In genomic region chr15:63551400-63551799, GRCh38 we compare ENCODE assay signal across 17 cellular contexts. TPM values are rescaled to one million over a fixed set of nuclear protein-coding genes. Genes with fewer than 3 reads are reported as not detected.
DNase-seq lines count a peak whose midpoint lies in the region; ATAC-seq, FAIRE-seq and TF ChIP-seq lines count a peak whose summit lies in the region.
"Had no signal": no experiment of that assay in that cellular context is flagged by ENCODE, and none has a peak within 500 bp of the region (broad histone marks: within the 10 kb centered on the region; RNA-seq: fewer than 3 reads in every experiment).

No MANE protein-coding gene starts in this region.

- H3K4me2 ChIP-seq in endothelial cell of umbilical vein (ENCODE audit: insufficient read depth, low read length): no peak overlapping the region

- peaks cover 22% of the 10 kb centered on the region for H3K79me2 ChIP-seq in endothelial cell of umbilical vein (ENCODE audit: control insufficient read depth, insufficient read depth, low read length)

- DNase-seq in CD1c-positive myeloid dendritic cell (ENCODE audit: extremely low spot score): peak; percentile 34
- no peak for DNase-seq in Panc1 (ENCODE audit: low read depth, low spot score)
- peak; percentile 43 for DNase-seq in endothelial cell of umbilical vein (ENCODE audit: low read depth, low spot score)
- DNase-seq in non-pigmented ciliary epithelial cell (ENCODE audit: low read depth): peak; percentile 40
- no peak for DNase-seq in SW 1271 (lab: John Stamatoyannopoulos, UW)
- no peak for DNase-seq in NCI-H1048 (lab: John Stamatoyannopoulos, UW)
- no peak for DNase-seq in KG1 (lab: John Stamatoyannopoulos, UW)
- DNase-seq in 8988T: no peak
- DNase-seq: activated T-cell treated with anti-CD3 and anti-CD28 coated beads, Interleukin-2, amount 50 U/mL, for 72 hours; amygdala; CD4-positive, CD25-positive, alpha-beta regulatory T cell; head of caudate nucleus; kidney; psoas muscle; T-helper 9 cell; upper lobe of right lung had no signal

- H3K9me1 ChIP-seq in endothelial cell of umbilical vein (replicated peaks; ENCODE audit: control insufficient read depth, extremely low read depth, insufficient read depth, low read length): no peaks in the 10 kb centered on the region

- peaks cover 39% of the 10 kb centered on the region for H3K4me1 ChIP-seq in Panc1 (ENCODE audit: control insufficient read depth, insufficient read depth, low read length)
- peaks cover 15% of the 10 kb centered on the region for H3K4me1 ChIP-seq in endothelial cell of umbilical vein (ENCODE audit: control insufficient read depth, extremely low read depth, insufficient read depth, low read length)

- no peak for TF ChIP-seq POLR2A in endothelial cell of umbilical vein (IDR thresholded peaks at IDR 0.05; ENCODE audit: low read depth, low read length)

- H3K36me3 ChIP-seq in Panc1 (ENCODE audit: control insufficient read depth, insufficient read depth, low read length) (peaks cover 4% of the 10 kb centered on the region; the same call in 1 of the 2 replicates), endothelial cell of umbilical vein (ENCODE audit: control insufficient read depth in 2 of 2, extremely low read depth in 1 of 2, insufficient read depth in 2 of 2, low read length in 2 of 2) (peaks cover 0 to 3% of the 10 kb centered on the region in 2 experiments)

- H3K27me3 ChIP-seq in Panc1 (ENCODE audit: control insufficient read depth, insufficient read depth, low read length): no peaks in the 10 kb centered on the region
- no peaks in the 10 kb centered on the region for H3K27me3 ChIP-seq in endothelial cell of umbilical vein (ENCODE audit: control insufficient read depth in 2 of 2, insufficient read depth in 2 of 2, low read length in 2 of 2)
- H3K27me3 ChIP-seq: upper lobe of right lung had no signal

- BruUV-seq in Panc1 (replicated peaks; lab: Mats Ljungman, UMichigan) (no TSS peak), endothelial cell of umbilical vein (replicated peaks; lab: Mats Ljungman, UMichigan) (no TSS peak)

- dilution Hi-C loops in endothelial cell of umbilical vein (cut with MboI; ENCODE audit: extremely low pct_ligation_motif_present, low sequenced_read_pairs): no loop called here

- ATAC-seq in Panc1: no peak
- ATAC-seq: activated T-cell treated with anti-CD3 and anti-CD28 coated beads, Interleukin-2, amount 50 U/mL, for 72 hours; upper lobe of right lung had no signal

- H3K9ac ChIP-seq in endothelial cell of umbilical vein (replicated peaks; ENCODE audit: extremely low read depth, insufficient read depth, low read length): no peak overlapping the region

- no peak overlapping the region for H3K4me3 ChIP-seq in Panc1 (ENCODE audit: low read depth in 2 of 2, low read length in 2 of 2)
- H3K4me3 ChIP-seq in endothelial cell of umbilical vein (replicated peaks in 1 of 3; ENCODE audit: insufficient read depth in 1 of 3, low read depth in 1 of 3, low read length in 3 of 3): no peak overlapping the region
- H3K4me3 ChIP-seq: psoas muscle, upper lobe of right lung had no signal

- POLR2A ChIA-PET in Panc1 (lab: Charles Lee) (no interaction called here), endothelial cell of umbilical vein (lab: Charles Lee) (no interaction called here)

- intact Hi-C loops in Panc1 (cut with micrococcal nuclease; ENCODE audit: unreplicated experiment): no loop called here
- intact Hi-C loops in endothelial cell of umbilical vein (cut with micrococcal nuclease): no loop called here

- H2AFZ ChIP-seq in endothelial cell of umbilical vein (ENCODE audit: low read depth, low read length): no peak overlapping the region

- CTCF ChIA-PET in Panc1 (lab: Charles Lee) (no interaction called here), endothelial cell of umbilical vein (lab: Charles Lee) (interaction anchor here (0.7 to 2.7 kb wide), 7 partner anchors 11 to 85 kb away, joined by 3 to 12 read pairs (median 6); no protein-coding TSS in a partner anchor)

- H4K20me1 ChIP-seq in endothelial cell of umbilical vein (replicated peaks; ENCODE audit: control insufficient read depth, extremely low read depth, insufficient read depth, low read length): no peaks in the 10 kb centered on the region

- no peak for TF ChIP-seq CTCF in Panc1 (IDR thresholded peaks at IDR 0.05)
- TF ChIP-seq CTCF in endothelial cell of umbilical vein (IDR thresholded peaks at IDR 0.05; ENCODE audit: extremely low read depth in 1 of 2, insufficient read depth in 1 of 2, low read depth in 1 of 2, low read length in 2 of 2): no peak

- H3K9me3 ChIP-seq in Panc1 (ENCODE audit: control insufficient read depth, insufficient read depth, low read depth, low read length) (no peaks in the 10 kb centered on the region), endothelial cell of umbilical vein (replicated peaks; ENCODE audit: control insufficient read depth, insufficient read depth, low read length) (no peaks in the 10 kb centered on the region)
- H3K9me3 ChIP-seq: psoas muscle, upper lobe of right lung had no signal

- FAIRE-seq in endothelial cell of umbilical vein (lab: Jason Lieb, UNC): no peak
- FAIRE-seq: kidney had no signal

- H3K27ac ChIP-seq in Panc1 (ENCODE audit: low read length): peak overlapping the region; percentile 45; the same call in 1 of the 2 replicates
- no peak overlapping the region for H3K27ac ChIP-seq in endothelial cell of umbilical vein (ENCODE audit: insufficient read depth, low read depth, low read length)
- H3K27ac ChIP-seq: psoas muscle, upper lobe of right lung had no signal

- in situ Hi-C loops in Panc1 (cut with HindIII; ENCODE audit: low pct_unique_long_range_greater_than_20kb, low sequenced_read_pairs): no loop called here

TF ChIP-seq in endothelial cell of umbilical vein, 7 proteins besides CTCF, POLR2A, EP300 and RAD21:
- TF ChIP-seq GATA2 (IDR thresholded peaks at IDR 0.05; ENCODE audit: insufficient read depth, insufficient read length, low read depth, low read length) (no peak), FOS (IDR thresholded peaks at IDR 0.05; ENCODE audit: borderline replicate concordance, insufficient read depth, low read length) (peak; percentile 13), MAX (IDR thresholded peaks at IDR 0.05; ENCODE audit: insufficient read depth, insufficient read length) (no peak), JUN (IDR thresholded peaks at IDR 0.05; ENCODE audit: borderline replicate concordance, insufficient read depth, insufficient read length, low read depth) (no peak)
TF ChIP-seq in endothelial cell of umbilical vein: peak in this region for 1.

RNA-seq across cellular contexts. Expression of gene FBXL22, which starts 45.8 kb away (rescaled TPM):
- 0.54 TPM for total RNA-seq in Panc1 (2021; ENCODE audit: unreplicated experiment)
- polyA plus RNA-seq in Panc1 (2012; ENCODE audit: insufficient read length): 0.73 TPM
- not detected in 2 replicates for total RNA-seq in endothelial cell of umbilical vein
- polyA plus RNA-seq in endothelial cell of umbilical vein: 0.06 and 0.13 TPM in 2 replicates
- polyA plus RNA-seq in endothelial cell of umbilical vein (2011; cell fraction: cytosol; rRNA removed): 0.06 and 0.13 TPM in 2 replicates
- polyA plus RNA-seq in endothelial cell of umbilical vein (2011; cell fraction: nucleus; rRNA removed): 0.14 and 0.15 TPM in 2 replicates
- polyA plus RNA-seq in endothelial cell of umbilical vein (2012): 0.17 TPM in 1 of 2 replicates, not detected in the other
- 0.27 TPM in 1 of 2 replicates, not detected in the other for polyA minus RNA-seq in endothelial cell of umbilical vein
- polyA minus RNA-seq in endothelial cell of umbilical vein (2011; cell fraction: cytosol; rRNA and poly(A)+ RNA removed): 0.51 TPM
- 0.67 and 0.72 TPM in 2 replicates for polyA minus RNA-seq in endothelial cell of umbilical vein (2011; cell fraction: nucleus; rRNA and poly(A)+ RNA removed)
- total RNA-seq: NCI-H460 had no signal

RNA-seq across cellular contexts. Expression of gene USP3, which starts 47.0 kb away (rescaled TPM):
- total RNA-seq in Panc1 (2021; ENCODE audit: unreplicated experiment): 51.4 TPM
- polyA plus RNA-seq in Panc1 (2012; ENCODE audit: insufficient read length): 28.8 TPM
- total RNA-seq in endothelial cell of umbilical vein: 52.4 and 57.2 TPM in 2 replicates
- 15.9 and 18.8 TPM in 2 replicates for polyA plus RNA-seq in endothelial cell of umbilical vein
- polyA plus RNA-seq in endothelial cell of umbilical vein (2011; cell fraction: cytosol; rRNA removed): 19.9 and 26.5 TPM in 2 replicates
- polyA plus RNA-seq in endothelial cell of umbilical vein (2011; cell fraction: nucleus; rRNA removed): 95.2 and 103 TPM in 2 replicates
- 27.8 and 35.5 TPM in 2 replicates for polyA plus RNA-seq in endothelial cell of umbilical vein (2012)
- polyA minus RNA-seq in endothelial cell of umbilical vein: 40.0 and 46.1 TPM in 2 replicates
- polyA minus RNA-seq in endothelial cell of umbilical vein (2011; cell fraction: cytosol; rRNA and poly(A)+ RNA removed): 19.7 TPM
- 81.2 and 93.6 TPM in 2 replicates for polyA minus RNA-seq in endothelial cell of umbilical vein (2011; cell fraction: nucleus; rRNA and poly(A)+ RNA removed)

Comparison
In these comparisons a context has a peak if more than half of its experiments do, and no peak if none do; other contexts are left out.
1. DNase-seq: peak in CD1c-positive myeloid dendritic cell (single experiment), endothelial cell of umbilical vein (single experiment) and non-pigmented ciliary epithelial cell (single experiment); none in Panc1 (single experiment), SW 1271 (0 of 2), NCI-H1048 (single experiment), KG1 (single experiment) and 8988T (single experiment).